ENCODE assay signal across 9 cellular contexts in genomic region chr12:108701779-108702435, GRCh38. TPM values are rescaled to one million over a fixed set of nuclear protein-coding genes. Genes with fewer than 3 reads are reported as not detected.
DNase-seq lines count a peak whose midpoint lies in the region; ATAC-seq and TF ChIP-seq lines count a peak whose summit lies in the region.
"Had no signal": no experiment of that assay in that cellular context is flagged by ENCODE, and none has a peak within 500 bp of the region (broad histone marks: within the 10 kb centered on the region; RNA-seq: fewer than 3 reads in every experiment).

No MANE protein-coding gene starts in this region.

- H3K4me1 ChIP-seq in HAP-1: peaks cover 29% of the 10 kb centered on the region
- H3K4me1 ChIP-seq in heart left ventricle: peaks cover 4 to 83% (median 62%) of the 10 kb centered on the region in 12 donors
- peaks cover 40% of the 10 kb centered on the region for H3K4me1 ChIP-seq in smooth muscle cell (ENCODE audit: low read depth)

- peaks cover 15% of the 10 kb centered on the region for H3K36me3 ChIP-seq in HAP-1 (replicated peaks)
- H3K36me3 ChIP-seq in heart left ventricle: peaks cover 0 to 47% (median 28%) of the 10 kb centered on the region in 9 donors
- peaks cover 4% of the 10 kb centered on the region for H3K36me3 ChIP-seq in smooth muscle cell (ENCODE audit: low read depth)

- CTCF ChIA-PET in activated CD8-positive, alpha-beta T cell treated with anti-CD3 and anti-CD28 coated beads for 36 hours (lab: Charles Lee): interaction anchor here (0.6 to 1.9 kb wide), 10 partner anchors 12 to 249 kb away, joined by 3 to 15 read pairs (median 4); no protein-coding TSS in a partner anchor

- H2AFZ ChIP-seq in smooth muscle cell (ENCODE audit: low read depth): no peak overlapping the region

- peak overlapping the region; percentile 71 for H3K9ac ChIP-seq in smooth muscle cell (ENCODE audit: low read depth)

- H3K27ac ChIP-seq in heart left ventricle: peak overlapping the region; percentile 43 to 94 (median 70)
- H3K27ac ChIP-seq in smooth muscle cell (ENCODE audit: low read depth): peak overlapping the region; percentile 91

- no peak for TF ChIP-seq CTCF in activated CD8-positive, alpha-beta T cell treated with anti-CD3 and anti-CD28 coated beads for 36 hours (IDR thresholded peaks at IDR 0.05)
- TF ChIP-seq CTCF in heart left ventricle (IDR thresholded peaks at IDR 0.05) (no peak), smooth muscle cell (IDR thresholded peaks at IDR 0.05; ENCODE audit: borderline replicate concordance, insufficient read depth, poor library complexity, severe bottlenecking) (no peak)

- H3K4me2 ChIP-seq in smooth muscle cell: peak overlapping the region; percentile 73

- ATAC-seq in activated CD8-positive, alpha-beta T cell treated with anti-CD3 and anti-CD28 coated beads for 36 hours: peak; percentile 82
- peak; percentile 55 to 75 (median 72) for ATAC-seq in heart left ventricle
- ATAC-seq in HG03196 (IDR thresholded peaks at IDR 0.05; ENCODE audit: unreplicated experiment): no peak

- H3K4me3 ChIP-seq in HAP-1 (no peak overlapping the region), heart left ventricle (peak overlapping the region in 2 of 12 donors; percentile 7 to 9), smooth muscle cell (no peak overlapping the region)

- H3K9me3 ChIP-seq in HAP-1 (no peaks in the 10 kb centered on the region), heart left ventricle (no peaks in the 10 kb centered on the region), smooth muscle cell (replicated peaks; ENCODE audit: low read depth) (no peaks in the 10 kb centered on the region)

- peaks cover 95% of the 10 kb centered on the region for H3K79me2 ChIP-seq in smooth muscle cell (ENCODE audit: low read depth)

- DNase-seq in HAP-1 (ENCODE audit: low spot score in 2 of 2): peak; percentile 24 to 80
- DNase-seq in activated CD8-positive, alpha-beta T cell treated with anti-CD3 and anti-CD28 coated beads for 36 hours: peak; percentile 31
- no peak for DNase-seq in heart left ventricle
- DNase-seq in smooth muscle cell (lab: John Stamatoyannopoulos, UW; ENCODE audit: unreplicated experiment): no peak
- DNase-seq in KG1 (lab: John Stamatoyannopoulos, UW): no peak
- no peak for DNase-seq in iPS-NIHi7 (ENCODE audit: extremely low spot score)
- no peak for DNase-seq in NCI-H146 treated with DMSO at 0.1 percent for 48 hours (lab: John Stamatoyannopoulos, UW; ENCODE audit: unreplicated experiment)
- DNase-seq: NCI-H1048 had no signal

- H3K27me3 ChIP-seq in HAP-1 (ENCODE audit: low read depth): no peaks in the 10 kb centered on the region
- H3K27me3 ChIP-seq in heart left ventricle: no peaks in the 10 kb centered on the region
- H3K27me3 ChIP-seq in smooth muscle cell (ENCODE audit: low read depth): no peaks in the 10 kb centered on the region

- H3K36me3 Mint-ChIP-seq in activated CD8-positive, alpha-beta T cell treated with anti-CD3 and anti-CD28 coated beads for 36 hours (ENCODE audit: low read depth): peaks cover 19% of the 10 kb centered on the region

- no peaks in the 10 kb centered on the region for H3K27me3 Mint-ChIP-seq in activated CD8-positive, alpha-beta T cell treated with anti-CD3 and anti-CD28 coated beads for 36 hours

- peaks cover 19% of the 10 kb centered on the region for H3F3A ChIP-seq in smooth muscle cell (ENCODE audit: low read depth)

- no peak overlapping the region for H3K27ac Mint-ChIP-seq in activated CD8-positive, alpha-beta T cell treated with anti-CD3 and anti-CD28 coated beads for 36 hours

- WGBS in heart left ventricle, 4 donors: 8 to 12% (median 10%) methylated on average over 5 of the region's 5 CpGs
- 7% methylated on average over 5 of the region's 5 CpGs for WGBS in smooth muscle cell (ENCODE audit: low lambda C conversion rate)

- intact Hi-C loops in activated CD8-positive, alpha-beta T cell treated with anti-CD3 and anti-CD28 coated beads for 36 hours (cut with micrococcal nuclease): no loop called here
- intact Hi-C loops in heart left ventricle (cut with DNase I): no loop called here

- no peak overlapping the region for H3K4me3 Mint-ChIP-seq in activated CD8-positive, alpha-beta T cell treated with anti-CD3 and anti-CD28 coated beads for 36 hours

- in situ Hi-C loops in HAP-1 (cut with MboI; ENCODE audit: low sequenced_read_pairs): no loop called here

- H3K4me1 Mint-ChIP-seq in activated CD8-positive, alpha-beta T cell treated with anti-CD3 and anti-CD28 coated beads for 36 hours (ENCODE audit: low read depth): peaks cover 17% of the 10 kb centered on the region

- peaks cover 78% of the 10 kb centered on the region for H4K20me1 ChIP-seq in smooth muscle cell (ENCODE audit: low read depth)

- TF ChIP-seq POLR2A in heart left ventricle (IDR thresholded peaks at IDR 0.05): no peak

- H3K9me3 Mint-ChIP-seq in activated CD8-positive, alpha-beta T cell treated with anti-CD3 and anti-CD28 coated beads for 36 hours: no peaks in the 10 kb centered on the region

- POLR2A ChIA-PET in activated CD8-positive, alpha-beta T cell treated with anti-CD3 and anti-CD28 coated beads for 36 hours (lab: Charles Lee): interaction anchor here (0.8 to 1.2 kb wide), 2 partner anchors 41 to 52 kb away, joined by 3 to 4 read pairs; no protein-coding TSS in a partner anchor

RNA-seq across cellular contexts. Expression of gene CORO1C, which starts 29.4 kb away (rescaled TPM):
- 10 to 100 TPM; 90.1 to 98.9 TPM for total RNA-seq in activated CD8-positive, alpha-beta T cell treated with anti-CD3 and anti-CD28 coated beads for 36 hours
- total RNA-seq in heart left ventricle (100 to 1,000 TPM in 1 of 9 donors, 10 to 100 TPM in 8; 48.3 to 119 (median 68.5) TPM), smooth muscle cell (136 and 145 TPM in 2 replicates)
- polyA plus RNA-seq in heart left ventricle (10 to 100 TPM; 18.3 to 55.2 TPM), smooth muscle cell (96.7 and 107 TPM in 2 replicates)

Comparison
In these comparisons a context has a peak if more than half of its experiments do, and no peak if none do; other contexts are left out.
1. DNase-seq: peak in HAP-1 (2 of 2) and activated CD8-positive, alpha-beta T cell treated with anti-CD3 and anti-CD28 coated beads for 36 hours (single experiment); none in heart left ventricle (0 of 5), smooth muscle cell (single experiment), KG1 (single experiment), iPS-NIHi7 (single experiment) and NCI-H146 treated with DMSO at 0.1 percent for 48 hours (single experiment).